In the genomic region with DNA sequence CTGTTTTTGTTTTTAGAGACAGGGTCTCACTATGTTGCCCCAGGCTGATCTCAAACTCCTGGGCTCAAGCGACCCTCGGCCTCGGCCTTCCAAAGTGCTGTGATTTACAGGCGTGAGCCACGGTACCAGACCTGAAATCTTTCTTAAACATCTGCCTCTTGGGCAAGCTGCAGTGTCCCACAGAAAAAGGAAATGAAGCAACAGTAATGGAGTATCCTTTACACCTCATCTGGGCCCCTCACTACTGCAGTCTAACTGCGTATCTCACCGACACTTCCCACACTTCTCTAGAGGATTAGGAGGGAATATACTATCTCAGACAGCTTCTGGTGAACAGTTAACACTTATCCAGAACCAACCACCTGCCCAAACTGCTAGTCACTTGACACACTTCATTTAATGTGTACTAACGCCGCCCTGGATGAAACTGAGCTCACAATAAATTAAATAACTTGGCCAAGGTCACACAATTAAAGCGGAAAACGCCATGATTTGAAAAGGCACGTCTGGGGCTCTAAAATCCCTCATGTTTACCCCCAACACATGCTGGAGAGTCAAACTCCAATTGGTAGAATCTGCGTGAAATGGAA, we compare ENCODE assay signal across 8 cellular contexts. TPM values are rescaled to one million over a fixed set of nuclear protein-coding genes. Genes with fewer than 3 reads are reported as not detected.
DNase-seq lines count a peak whose midpoint lies in the region; ATAC-seq and TF ChIP-seq lines count a peak whose summit lies in the region.

No MANE protein-coding gene starts in this region.

- DNase-seq in heart left ventricle (no peak), left cardiac atrium (no peak), SKM-1 treated with dmso at 0.1 percent for 144 hours (lab: John Stamatoyannopoulos, UW; ENCODE audit: unreplicated experiment) (peak; percentile 63), epithelial cell of esophagus (ENCODE audit: low read depth) (peak; percentile 43), osteoblast (ENCODE audit: insufficient read length, low spot score, missing footprints) (peak; percentile 66), NCI-H446 treated with DMSO at 0.1 percent for 48 hours (lab: John Stamatoyannopoulos, UW) (no peak), cortex of kidney (lab: John Stamatoyannopoulos, UW) (no peak)

- H3K4me3 ChIP-seq in heart left ventricle (peak overlapping the region; percentile 77 to 100 (median 94)), epithelial cell of esophagus (ENCODE audit: low read length) (peak overlapping the region; percentile 99), osteoblast (ENCODE audit: insufficient read depth, low read length) (peak overlapping the region; percentile 91)

- H4K20me1 ChIP-seq in osteoblast (ENCODE audit: insufficient read depth, low read length): peaks cover 32% of the 10 kb centered on the region

- 12 to 17% (median 16%) methylated on average over 13 of the region's 13 CpGs for WGBS in heart left ventricle, 4 donors

- H3K36me3 ChIP-seq in heart left ventricle (peaks cover 0 to 6% (median 0%) of the 10 kb centered on the region in 9 donors), osteoblast (ENCODE audit: insufficient read depth, low read length) (no peaks in the 10 kb centered on the region)

- TF ChIP-seq CTCF in heart left ventricle (IDR thresholded peaks at IDR 0.05) (no peak), epithelial cell of esophagus (IDR thresholded peaks at IDR 0.05; ENCODE audit: insufficient read depth, low read depth, low read length, missing control alignments) (no peak), osteoblast (IDR thresholded peaks at IDR 0.05; ENCODE audit: extremely low read depth, low read depth, low read length) (no peak)

- H3K4me1 ChIP-seq in heart left ventricle (peaks cover 0 to 36% (median 27%) of the 10 kb centered on the region in 12 donors), osteoblast (ENCODE audit: insufficient read depth, low read length) (peaks cover 18% of the 10 kb centered on the region)

- H3K4me2 ChIP-seq in osteoblast (ENCODE audit: insufficient read depth, low read length): peak overlapping the region; percentile 97

- TF ChIP-seq POLR2A in heart left ventricle (IDR thresholded peaks at IDR 0.05): no peak

- no peaks in the 10 kb centered on the region for H3K27me3 ChIP-seq in heart left ventricle
- peaks cover 5% of the 10 kb centered on the region for H3K27me3 ChIP-seq in osteoblast (ENCODE audit: insufficient read depth, low read length)

- ATAC-seq in heart left ventricle (no peak), left cardiac atrium (no peak), GM19397 (IDR thresholded peaks at IDR 0.05; ENCODE audit: unreplicated experiment) (no peak)

- intact Hi-C loops in heart left ventricle (cut with DNase I) (loop anchor here in 8 of 10 donors (2.0 to 10.0 kb wide), 4 partner anchors 263 to 1245 kb away; no protein-coding TSS in a partner anchor), left cardiac atrium (cut with DNase I) (no loop called here)

- H3K27ac ChIP-seq in heart left ventricle (peak overlapping the region in 8 of 12 donors; percentile 90 to 100 (median 94)), osteoblast (ENCODE audit: low read depth, low read length) (peak overlapping the region; percentile 97)

- peaks cover 60% of the 10 kb centered on the region for H3K79me2 ChIP-seq in osteoblast (ENCODE audit: insufficient read depth, low read length)

- H3K9me3 ChIP-seq in heart left ventricle: no peaks in the 10 kb centered on the region
- H3K9me3 ChIP-seq in osteoblast (ENCODE audit: low read depth, low read length): no peaks in the 10 kb centered on the region

- peak overlapping the region; percentile 87 for H2AFZ ChIP-seq in osteoblast (ENCODE audit: low read length)

RNA-seq across cellular contexts. Expression of gene COX7A2L, which starts 1.0 kb away (rescaled TPM):
- total RNA-seq in heart left ventricle (100 to 1,000 TPM in 5 of 9 donors, 10 to 100 TPM in 4; 87.0 to 138 (median 105) TPM), left cardiac atrium (100 to 1,000 TPM in 1 of 2 donors, 10 to 100 TPM in 1; 86.7 to 101 TPM), osteoblast (215 and 237 TPM in 2 replicates)
- polyA plus RNA-seq in heart left ventricle: 100 to 1,000 TPM in 1 of 2 donors, 10 to 100 TPM in 1; 57.2 to 122 TPM

Comparison
In these comparisons a context has a peak if more than half of its experiments do, and no peak if none do; other contexts are left out.
1. intact Hi-C loops: an anchor here in heart left ventricle (2.0 to 10.0 kb wide); none called in left cardiac atrium.
2. DNase-seq: peak in SKM-1 treated with dmso at 0.1 percent for 144 hours (single experiment), epithelial cell of esophagus (single experiment) and osteoblast (single experiment); none in heart left ventricle (0 of 5), left cardiac atrium (single experiment), NCI-H446 treated with DMSO at 0.1 percent for 48 hours (single experiment) and cortex of kidney (single experiment).
3. Peak in every context shown above with its lines, with median percentiles within 50 percentile points of each other: H3K4me3 ChIP-seq.